ENCODE assay signal across 21 cellular contexts in genomic region chr3:186150234-186150830, GRCh38.
"Had no signal": no experiment of that assay in that cellular context is flagged by ENCODE, and none has a peak within 500 bp of the region (broad histone marks: within the 10 kb centered on the region; RNA-seq: fewer than 3 reads in every experiment).

No MANE protein-coding gene starts in this region.

- H3K27ac ChIP-seq: foreskin keratinocyte, left ventricle myocardium inferior, upper lobe of right lung had no signal

- H3K27ac Mint-ChIP-seq: progenitor cell of endocrine pancreas, T-cell had no signal

- ATAC-seq: foreskin keratinocyte, T-cell had no signal

- H3K27me3 ChIP-seq: upper lobe of right lung had no signal

- H3K36me3 Mint-ChIP-seq: activated naive CD4-positive, alpha-beta T cell treated with anti-CD3 and anti-CD28 coated beads, Interleukin-2, amount 10 ng/mL, durations not matched to agents 7 days and 5 days; T-cell had no signal

- H3K9me3 Mint-ChIP-seq: activated naive CD4-positive, alpha-beta T cell treated with anti-CD3 and anti-CD28 coated beads, Interleukin-2, amount 10 ng/mL, durations not matched to agents 7 days and 5 days; activated T-cell treated with anti-CD3 and anti-CD28 coated beads, Interleukin-2, amount 50 U/mL, for 4 hours; dendritic cell treated with granulocyte-macrophage colony-stimulating factor and Interleukin-4, amounts not matched to agents 40 ng/mL and 50 ng/mL, for 4 days; neural crest cell; T-cell had no signal

- H3K9me3 ChIP-seq: left ventricle myocardium inferior, upper lobe of right lung had no signal

- FAIRE-seq: kidney had no signal

- H3K36me3 ChIP-seq: upper lobe of right lung had no signal

- DNase-seq: activated CD4-positive, alpha-beta T cell treated with anti-CD3 and anti-CD28 coated beads for 1 hour; activated CD4-positive, alpha-beta T cell treated with anti-CD3 and anti-CD28 coated beads, Interleukin-2, amount 50 U/mL, for 4 hours; activated CD8-positive, alpha-beta memory T cell treated with anti-CD3 and anti-CD28 coated beads for 24 hours; activated CD8-positive, alpha-beta memory T cell treated with anti-CD3 and anti-CD28 coated beads, Interleukin-2, amount 50 U/mL, for 48 hours; activated effector memory CD4-positive, alpha-beta T cell treated with Interleukin-2 at 50 U/mL for 16 hours; activated naive CD4-positive, alpha-beta T cell treated with anti-CD3 and anti-CD28 coated beads, Interleukin-2, amount 10 ng/mL, durations not matched to agents 7 days and 5 days; activated T-cell treated with anti-CD3 and anti-CD28 coated beads, Interleukin-2, amount 50 U/mL, for 4 hours; amygdala; effector CD8-positive, alpha-beta T cell; kidney; left ventricle myocardium inferior; mammary epithelial cell; retina; stimulated activated CD4-positive, alpha-beta T cell treated with anti-CD3 and anti-CD28 coated beads, Interleukin-4, amount 100 ng/mL, for 1 hour; stimulated activated naive CD8-positive, alpha-beta T cell treated with anti-CD3 and anti-CD28 coated beads, Interleukin-15, Interleukin-2, amounts not matched to agents 100 U/mL and 50 U/mL, for 24 hours; T-cell; upper lobe of right lung had no signal

- H3K4me3 ChIP-seq: left ventricle myocardium inferior, upper lobe of right lung had no signal

- H3K4me3 Mint-ChIP-seq: activated naive CD4-positive, alpha-beta T cell treated with anti-CD3 and anti-CD28 coated beads, Interleukin-2, amount 10 ng/mL, durations not matched to agents 7 days and 5 days; activated T-cell treated with anti-CD3 and anti-CD28 coated beads, Interleukin-2, amount 50 U/mL, for 4 hours; dendritic cell treated with granulocyte-macrophage colony-stimulating factor and Interleukin-4, amounts not matched to agents 40 ng/mL and 50 ng/mL, for 4 days; neural crest cell; T-cell had no signal

- H3K4me1 ChIP-seq: foreskin keratinocyte, left ventricle myocardium inferior had no signal
